Comparison of ENCODE assay signal across 1 cellular context in genomic region chr11:73059915-73060314, GRCh38.
TF ChIP-seq lines count a peak whose summit lies in the region.

No MANE protein-coding gene starts in this region.

TF ChIP-seq in A549, 52 proteins besides CTCF, POLR2A, EP300 and RAD21 (continued from another document):
- TF ChIP-seq CEBPB (IDR thresholded peaks at IDR 0.05) (no peak), CHD4 (IDR thresholded peaks at IDR 0.05; ENCODE audit: borderline replicate concordance) (no peak), FOXS1 (CRISPR knock-in tag; IDR thresholded peaks at IDR 0.05) (no peak), NPAS2 (CRISPR knock-in tag; IDR thresholded peaks at IDR 0.05; ENCODE audit: borderline replicate concordance) (no peak), RARB (CRISPR knock-in tag; IDR thresholded peaks at IDR 0.05) (no peak), CBX2 (IDR thresholded peaks at IDR 0.05; ENCODE audit: borderline replicate concordance, low read depth) (no peak)
